Comparison of ENCODE assay signal across 19 cellular contexts in genomic region chr10:21552638-21553037, GRCh38. TPM values are rescaled to one million over a fixed set of nuclear protein-coding genes. Genes with fewer than 3 reads are reported as not detected.
DNase-seq lines count a peak whose midpoint lies in the region; ATAC-seq and TF ChIP-seq lines count a peak whose summit lies in the region.
"Had no signal": no experiment of that assay in that cellular context is flagged by ENCODE, and none has a peak within 500 bp of the region (broad histone marks: within the 10 kb centered on the region; RNA-seq: fewer than 3 reads in every experiment).

No MANE protein-coding gene starts in this region.

- H3K36me3 ChIP-seq in HEK293 (ENCODE audit: control insufficient read depth in 2 of 2, insufficient read depth in 1 of 2, low read length in 2 of 2) (peaks cover 51 to 61% of the 10 kb centered on the region in 2 experiments), endodermal cell (ENCODE audit: control insufficient read depth, insufficient read depth, low read length) (peaks cover 90% of the 10 kb centered on the region)

- H3K27ac Mint-ChIP-seq in activated T-cell treated with anti-CD3 and anti-CD28 coated beads, Interleukin-2, amount 50 U/mL, for 24 hours: peak overlapping the region; percentile 69
- peak overlapping the region; percentile 61 for H3K27ac Mint-ChIP-seq in endodermal cell
- peak overlapping the region; percentile 75 for H3K27ac Mint-ChIP-seq in progenitor cell of endocrine pancreas
- H3K27ac Mint-ChIP-seq: HFFc6 had no signal

- no peak for DNase-seq in activated T-cell treated with anti-CD3 and anti-CD28 coated beads, Interleukin-2, amount 50 U/mL, for 24 hours
- no peak for DNase-seq in activated T-cell treated with anti-CD3 and anti-CD28 coated beads, Interleukin-2, amount 50 U/mL, for 1 hour
- no peak for DNase-seq in endodermal cell
- DNase-seq in progenitor cell of endocrine pancreas (ENCODE audit: low spot score, unreplicated experiment): no peak
- DNase-seq in NCI-H1694 (lab: John Stamatoyannopoulos, UW): no peak
- DNase-seq: BE2C, DMS79, HFFc6, Kasumi-1, MG63, NCI-H1048, NCI-H1417 treated with DMSO at 0.1 percent for 48 hours, NCI-H187 treated with DMSO at 0.1 percent for 48 hours, NCI-H524 treated with DMSO at 0.1 percent for 48 hours, OCI-M1 had no signal

- H3K4me3 Mint-ChIP-seq in activated T-cell treated with anti-CD3 and anti-CD28 coated beads, Interleukin-2, amount 50 U/mL, for 24 hours: no peak overlapping the region
- no peak overlapping the region for H3K4me3 Mint-ChIP-seq in endodermal cell
- no peak overlapping the region for H3K4me3 Mint-ChIP-seq in progenitor cell of endocrine pancreas (ENCODE audit: low read depth)
- H3K4me3 Mint-ChIP-seq: HFFc6 had no signal

- 94 to 97% methylated on average over 8 of the region's 8 CpGs for WGBS in endodermal cell (ENCODE audit: insufficient coverage in 1 of 2, insufficient read length in 1 of 2), 2 experiments

- no peak overlapping the region for H3K4me3 ChIP-seq in HEK293 (ENCODE audit: low read depth, low read length)
- H3K4me3 ChIP-seq in endodermal cell (ENCODE audit: low read length): no peak overlapping the region
- H3K4me3 ChIP-seq: MG63, SJSA1 had no signal

- H3K4me1 ChIP-seq in HEK293 (ENCODE audit: control insufficient read depth, insufficient read depth, low read length): no peaks in the 10 kb centered on the region
- H3K4me1 ChIP-seq in endodermal cell (ENCODE audit: control insufficient read depth, insufficient read depth, low read length): no peaks in the 10 kb centered on the region
- H3K4me1 ChIP-seq: SJSA1 had no signal

- no peaks in the 10 kb centered on the region for H3K27me3 Mint-ChIP-seq in activated T-cell treated with anti-CD3 and anti-CD28 coated beads, Interleukin-2, amount 50 U/mL, for 24 hours
- H3K27me3 Mint-ChIP-seq in endodermal cell (ENCODE audit: insufficient read depth) (no peaks in the 10 kb centered on the region), progenitor cell of endocrine pancreas (no peaks in the 10 kb centered on the region)

- H3K9me3 ChIP-seq in HEK293 (ENCODE audit: control insufficient read depth, insufficient read depth, low read depth, low read length) (no peaks in the 10 kb centered on the region), endodermal cell (ENCODE audit: control insufficient read depth, low read length) (no peaks in the 10 kb centered on the region)
- H3K9me3 ChIP-seq: BE2C, MG63, SJSA1 had no signal

- H3K9me3 Mint-ChIP-seq in activated T-cell treated with anti-CD3 and anti-CD28 coated beads, Interleukin-2, amount 50 U/mL, for 24 hours: no peaks in the 10 kb centered on the region
- H3K9me3 Mint-ChIP-seq in endodermal cell (no peaks in the 10 kb centered on the region), progenitor cell of endocrine pancreas (ENCODE audit: low read depth) (no peaks in the 10 kb centered on the region)
- H3K9me3 Mint-ChIP-seq: HFFc6 had no signal

- ATAC-seq in GM21526 (IDR thresholded peaks at IDR 0.05; ENCODE audit: low FRiP score, unreplicated experiment) (no peak), HG03097 (IDR thresholded peaks at IDR 0.05; ENCODE audit: low FRiP score, unreplicated experiment) (no peak)

- H3K27ac ChIP-seq in HEK293 (ENCODE audit: extremely low read depth, low read depth, low read length) (no peak overlapping the region), endodermal cell (ENCODE audit: low read depth, low read length) (no peak overlapping the region)
- H3K27ac ChIP-seq: SJSA1 had no signal

- H3K27me3 ChIP-seq in endodermal cell (ENCODE audit: control insufficient read depth, insufficient read depth, low read length, poor library complexity, severe bottlenecking): no peaks in the 10 kb centered on the region
- H3K27me3 ChIP-seq: BE2C, MG63, SJSA1 had no signal

- H3K9ac ChIP-seq in endodermal cell (ENCODE audit: extremely low read depth, low read length, poor library complexity, severe bottlenecking): no peak overlapping the region

- CTCF ChIA-PET in HEK293 (lab: Yijun Ruan, JAX): interaction anchor here (0.6 kb wide), 1 partner anchor 44 kb away, joined by 4 read pairs; no protein-coding TSS in a partner anchor

- POLR2A ChIA-PET in HEK293 (lab: Yijun Ruan, JAX): interaction anchor here (0.7 kb wide), 1 partner anchor 260 kb away, joined by 5 read pairs; no protein-coding TSS in a partner anchor

- H3K4me1 Mint-ChIP-seq in activated T-cell treated with anti-CD3 and anti-CD28 coated beads, Interleukin-2, amount 50 U/mL, for 24 hours (ENCODE audit: low read depth): peaks cover 30% of the 10 kb centered on the region
- H3K4me1 Mint-ChIP-seq in endodermal cell: no peaks in the 10 kb centered on the region
- H3K4me1 Mint-ChIP-seq in progenitor cell of endocrine pancreas (ENCODE audit: low read depth): no peaks in the 10 kb centered on the region

- peaks cover 89% of the 10 kb centered on the region for H3K36me3 Mint-ChIP-seq in activated T-cell treated with anti-CD3 and anti-CD28 coated beads, Interleukin-2, amount 50 U/mL, for 24 hours (ENCODE audit: low read depth)
- H3K36me3 Mint-ChIP-seq in endodermal cell (ENCODE audit: low read depth) (peaks cover 75% of the 10 kb centered on the region), progenitor cell of endocrine pancreas (ENCODE audit: insufficient read depth) (peaks cover 40% of the 10 kb centered on the region)

- TF ChIP-seq CTCF in HEK293 (tag by site-specific recombination; IDR thresholded peaks at IDR 0.05): no peak
- TF ChIP-seq CTCF in endodermal cell (conservative IDR thresholded peaks at IDR 0.05): no peak
- no peak for TF ChIP-seq CTCF in progenitor cell of endocrine pancreas (IDR thresholded peaks at IDR 0.05; ENCODE audit: unreplicated experiment)

TF ChIP-seq in HEK293, 187 proteins besides CTCF, POLR2A, EP300 and RAD21:
- peak; percentile 94 for TF ChIP-seq PRDM1 (tag by site-specific recombination; IDR thresholded peaks at IDR 0.05)
- no peak for TF ChIP-seq ZNF335 (tag by site-specific recombination; conservative IDR thresholded peaks at IDR 0.05)
- peak; percentile 70 for TF ChIP-seq ZNF366 (tag by site-specific recombination; conservative IDR thresholded peaks at IDR 0.05)
- TF ChIP-seq ZNF571 (tag by site-specific recombination; IDR thresholded peaks at IDR 0.05): no peak
- no peak for TF ChIP-seq ZBTB49 (tag by site-specific recombination; IDR thresholded peaks at IDR 0.05; ENCODE audit: low read depth)
- TF ChIP-seq SALL2 (tag by site-specific recombination; IDR thresholded peaks at IDR 0.05; ENCODE audit: borderline replicate concordance): no peak
- TF ChIP-seq GFI1B (tag by site-specific recombination; IDR thresholded peaks at IDR 0.05): no peak

RNA-seq across cellular contexts. Expression of gene MLLT10, which starts 18.6 kb away (rescaled TPM):
- total RNA-seq in endodermal cell (10 to 100 TPM; 55.8 to 62.9 TPM), progenitor cell of endocrine pancreas (55.7 and 65.6 TPM in 2 replicates)
- 48.0 TPM for polyA plus RNA-seq in endodermal cell (2013, experiment 1 of 2)
- 47.7 TPM for polyA plus RNA-seq in endodermal cell (2013, experiment 2 of 2)

RNA-seq across cellular contexts. Expression of gene SKIDA1, which starts 27.2 kb away (rescaled TPM):
- total RNA-seq in endodermal cell (10 to 100 TPM in 1 of 2 donors, 1 to 10 TPM in 1; 6.4 to 12.0 TPM), progenitor cell of endocrine pancreas (13.6 and 15.3 TPM in 2 replicates)
- polyA plus RNA-seq in endodermal cell (2013, experiment 1 of 2): 33.0 TPM
- 33.2 TPM for polyA plus RNA-seq in endodermal cell (2013, experiment 2 of 2)
